In the genomic region with DNA sequence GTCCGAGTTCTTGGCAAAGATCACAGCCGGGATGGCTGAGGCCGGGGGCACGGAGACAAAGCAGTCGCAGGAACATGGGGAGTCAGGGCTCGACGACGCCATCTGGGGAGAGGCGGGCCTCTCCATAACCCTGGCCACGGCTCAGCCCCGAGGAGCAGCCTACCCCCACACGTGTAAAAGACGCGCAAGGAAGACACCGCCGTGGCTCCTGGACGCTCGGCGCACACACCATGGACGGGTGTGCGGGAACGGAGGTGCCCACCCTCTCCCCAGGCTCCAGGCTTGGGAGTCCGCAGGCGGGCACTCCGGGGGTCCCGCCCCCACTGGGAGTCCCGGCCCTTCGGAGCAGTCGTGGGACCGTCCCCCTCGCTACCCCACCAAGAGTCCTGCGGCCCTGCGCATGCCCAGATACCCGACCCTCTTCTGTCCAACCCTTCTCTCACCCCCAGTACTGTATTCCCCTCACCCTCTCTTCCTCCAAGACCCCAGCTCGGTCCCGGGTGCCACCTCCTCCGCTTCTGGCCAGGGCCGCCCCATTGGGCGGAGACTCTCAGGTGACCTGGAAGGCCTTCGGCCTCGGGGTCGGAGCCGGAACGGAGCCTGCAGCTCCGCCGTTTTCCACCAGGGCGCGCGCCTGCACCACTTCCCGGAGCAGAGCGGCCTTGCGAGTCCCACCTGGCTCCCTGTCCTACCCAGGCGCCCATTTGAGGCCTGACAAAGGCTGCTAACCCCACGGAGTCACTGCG, we compare ENCODE assay signal across 1 cellular context.
TF ChIP-seq lines count a peak whose summit lies in the region.

SCRN2 (minus strand) TSS at position 532 of the 746 bp plus-strand sequence; CDS start at position 102, 430 bp downstream.

TF ChIP-seq in GM12878, 131 proteins besides CTCF, POLR2A, EP300 and RAD21 (continued from another document and continues in another):
- TF ChIP-seq, protein P1, sequence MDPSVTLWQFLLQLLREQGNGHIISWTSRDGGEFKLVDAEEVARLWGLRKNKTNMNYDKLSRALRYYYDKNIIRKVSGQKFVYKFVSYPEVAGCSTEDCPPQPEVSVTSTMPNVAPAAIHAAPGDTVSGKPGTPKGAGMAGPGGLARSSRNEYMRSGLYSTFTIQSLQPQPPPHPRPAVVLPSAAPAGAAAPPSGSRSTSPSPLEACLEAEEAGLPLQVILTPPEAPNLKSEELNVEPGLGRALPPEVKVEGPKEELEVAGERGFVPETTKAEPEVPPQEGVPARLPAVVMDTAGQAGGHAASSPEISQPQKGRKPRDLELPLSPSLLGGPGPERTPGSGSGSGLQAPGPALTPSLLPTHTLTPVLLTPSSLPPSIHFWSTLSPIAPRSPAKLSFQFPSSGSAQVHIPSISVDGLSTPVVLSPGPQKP (IDR thresholded peaks at IDR 0.05; ENCODE audit: low read depth, low read length): peak; percentile 37; the same call in 1 of the 2 replicates
- TF ChIP-seq TAF1 (IDR thresholded peaks at IDR 0.05; ENCODE audit: borderline replicate concordance, low read depth, low read length) (peak; percentile 43; the same call in 1 of the 2 replicates), SMC3 (IDR thresholded peaks at IDR 0.05; ENCODE audit: borderline replicate concordance, low read length) (peak; percentile 90), NR2C1 (IDR thresholded peaks at IDR 0.05) (peak; percentile 92), MTA2 (IDR thresholded peaks at IDR 0.05; ENCODE audit: low read depth) (peak; percentile 63; the same call in 1 of the 2 replicates), ZNF622 (IDR thresholded peaks at IDR 0.05) (no peak), YBX1 (IDR thresholded peaks at IDR 0.05) (no peak), ATF7 (IDR thresholded peaks at IDR 0.05; ENCODE audit: low read depth) (no peak), RAD51 (IDR thresholded peaks at IDR 0.05) (peak; percentile 46; the same call in 1 of the 2 replicates), SMARCA5 (IDR thresholded peaks at IDR 0.05) (0 out of 2 replicates have a peak, but pooled peaks have one; percentile 84), BHLHE40 (IDR thresholded peaks at IDR 0.05; ENCODE audit: borderline replicate concordance in 1 of 2, low read depth in 2 of 2, low read length in 1 of 2) (peak; percentile 56 to 67; a peak in 2 of 4 replicates), HDAC6 (IDR thresholded peaks at IDR 0.05; ENCODE audit: unreplicated experiment) (no peak), RBBP5 (conservative IDR thresholded peaks at IDR 0.05) (no peak), NFYA (IDR thresholded peaks at IDR 0.05; ENCODE audit: borderline replicate concordance, low read depth, low read length) (no peak), EZH2 (IDR thresholded peaks at IDR 0.05; ENCODE audit: borderline replicate concordance, control insufficient read depth, low read depth, low read length) (no peak), IKZF2 (IDR thresholded peaks at IDR 0.05) (no peak; a peak in 1 of 4 replicates), RFX5 (IDR thresholded peaks at IDR 0.05; ENCODE audit: low read depth, low read length) (0 out of 2 replicates have a peak, but pooled peaks have one; percentile 28), KDM1A (IDR thresholded peaks at IDR 0.05; ENCODE audit: borderline replicate concordance) (no peak), NFXL1 (IDR thresholded peaks at IDR 0.05; ENCODE audit: borderline replicate concordance) (no peak), CBFB (IDR thresholded peaks at IDR 0.05; ENCODE audit: low read depth) (no peak), ZBED1 (IDR thresholded peaks at IDR 0.05; ENCODE audit: borderline replicate concordance) (no peak), CHD4 (IDR thresholded peaks at IDR 0.05) (no peak), ZSCAN29 (IDR thresholded peaks at IDR 0.05) (no peak), ZBTB33 (IDR thresholded peaks at IDR 0.05) (no peak), BMI1 (IDR thresholded peaks at IDR 0.05; ENCODE audit: borderline replicate concordance) (no peak), KLF5 (IDR thresholded peaks at IDR 0.05; ENCODE audit: partially characterized antibody) (peak; percentile 45), LARP7 (IDR thresholded peaks at IDR 0.05) (peak; percentile 17; the same call in 1 of the 2 replicates), SIN3A (IDR thresholded peaks at IDR 0.05; ENCODE audit: low read depth, low read length) (peak; percentile 52), GATAD2B (conservative IDR thresholded peaks at IDR 0.05; ENCODE audit: low read depth) (peak; percentile 85), BACH1 (IDR thresholded peaks at IDR 0.05; ENCODE audit: borderline replicate concordance) (no peak), FOXK2 (IDR thresholded peaks at IDR 0.05) (no peak), HDAC2 (IDR thresholded peaks at IDR 0.05) (no peak), POLR2AphosphoS5 (IDR thresholded peaks at IDR 0.05; ENCODE audit: low read length) (0 out of 2 replicates have a peak, but pooled peaks have one; percentile 25), NR2F1 (conservative IDR thresholded peaks at IDR 0.05) (peak; percentile 84), ETV6 (conservative IDR thresholded peaks at IDR 0.05 in 1 of 2, IDR thresholded peaks at IDR 0.05 in 1 of 2; ENCODE audit: borderline replicate concordance in 1 of 2, low read depth in 1 of 2) (no peak), JUNB (IDR thresholded peaks at IDR 0.05) (no peak), PAX8 (IDR thresholded peaks at IDR 0.05) (no peak), TARDBP (IDR thresholded peaks at IDR 0.05; ENCODE audit: borderline replicate concordance) (no peak), POLR2AphosphoS2 (IDR thresholded peaks at IDR 0.05; ENCODE audit: low read depth, low read length) (no peak), TCF3 (IDR thresholded peaks at IDR 0.05; ENCODE audit: borderline replicate concordance, insufficient read depth, low read depth, low read length) (peak; percentile 57; the same call in 1 of the 2 replicates), ZBTB4 (CRISPR knock-in tag; IDR thresholded peaks at IDR 0.05) (no peak), PML (IDR thresholded peaks at IDR 0.05; ENCODE audit: low read length) (no peak), CREM (IDR thresholded peaks at IDR 0.05; ENCODE audit: low read depth) (no peak), RUNX3 (IDR thresholded peaks at IDR 0.05; ENCODE audit: low read length) (no peak), CHD1 (IDR thresholded peaks at IDR 0.05; ENCODE audit: low read depth, low read length) (0 out of 2 replicates have a peak, but pooled peaks have one; percentile 42), ZNF687 (IDR thresholded peaks at IDR 0.05) (peak; percentile 91)
- TF ChIP-seq, protein P2, sequence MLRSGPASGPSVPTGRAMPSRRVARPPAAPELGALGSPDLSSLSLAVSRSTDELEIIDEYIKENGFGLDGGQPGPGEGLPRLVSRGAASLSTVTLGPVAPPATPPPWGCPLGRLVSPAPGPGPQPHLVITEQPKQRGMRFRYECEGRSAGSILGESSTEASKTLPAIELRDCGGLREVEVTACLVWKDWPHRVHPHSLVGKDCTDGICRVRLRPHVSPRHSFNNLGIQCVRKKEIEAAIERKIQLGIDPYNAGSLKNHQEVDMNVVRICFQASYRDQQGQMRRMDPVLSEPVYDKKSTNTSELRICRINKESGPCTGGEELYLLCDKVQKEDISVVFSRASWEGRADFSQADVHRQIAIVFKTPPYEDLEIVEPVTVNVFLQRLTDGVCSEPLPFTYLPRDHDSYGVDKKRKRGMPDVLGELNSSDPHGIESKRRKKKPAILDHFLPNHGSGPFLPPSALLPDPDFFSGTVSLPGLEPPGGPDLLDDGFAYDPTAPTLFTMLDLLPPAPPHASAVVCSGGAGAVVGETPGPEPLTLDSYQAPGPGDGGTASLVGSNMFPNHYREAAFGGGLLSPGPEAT (IDR thresholded peaks at IDR 0.05; ENCODE audit: low read depth): no peak
- TF ChIP-seq, protein P3, sequence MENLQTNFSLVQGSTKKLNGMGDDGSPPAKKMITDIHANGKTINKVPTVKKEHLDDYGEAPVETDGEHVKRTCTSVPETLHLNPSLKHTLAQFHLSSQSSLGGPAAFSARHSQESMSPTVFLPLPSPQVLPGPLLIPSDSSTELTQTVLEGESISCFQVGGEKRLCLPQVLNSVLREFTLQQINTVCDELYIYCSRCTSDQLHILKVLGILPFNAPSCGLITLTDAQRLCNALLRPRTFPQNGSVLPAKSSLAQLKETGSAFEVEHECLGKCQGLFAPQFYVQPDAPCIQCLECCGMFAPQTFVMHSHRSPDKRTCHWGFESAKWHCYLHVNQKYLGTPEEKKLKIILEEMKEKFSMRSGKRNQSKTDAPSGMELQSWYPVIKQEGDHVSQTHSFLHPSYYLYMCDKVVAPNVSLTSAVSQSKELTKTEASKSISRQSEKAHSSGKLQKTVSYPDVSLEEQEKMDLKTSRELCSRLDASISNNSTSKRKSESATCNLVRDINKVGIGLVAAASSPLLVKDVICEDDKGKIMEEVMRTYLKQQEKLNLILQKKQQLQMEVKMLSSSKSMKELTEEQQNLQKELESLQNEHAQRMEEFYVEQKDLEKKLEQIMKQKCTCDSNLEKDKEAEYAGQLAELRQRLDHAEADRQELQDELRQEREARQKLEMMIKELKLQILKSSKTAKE (IDR thresholded peaks at IDR 0.05; ENCODE audit: low read depth, poor library complexity, severe bottlenecking): no peak
- TF ChIP-seq, protein P4, sequence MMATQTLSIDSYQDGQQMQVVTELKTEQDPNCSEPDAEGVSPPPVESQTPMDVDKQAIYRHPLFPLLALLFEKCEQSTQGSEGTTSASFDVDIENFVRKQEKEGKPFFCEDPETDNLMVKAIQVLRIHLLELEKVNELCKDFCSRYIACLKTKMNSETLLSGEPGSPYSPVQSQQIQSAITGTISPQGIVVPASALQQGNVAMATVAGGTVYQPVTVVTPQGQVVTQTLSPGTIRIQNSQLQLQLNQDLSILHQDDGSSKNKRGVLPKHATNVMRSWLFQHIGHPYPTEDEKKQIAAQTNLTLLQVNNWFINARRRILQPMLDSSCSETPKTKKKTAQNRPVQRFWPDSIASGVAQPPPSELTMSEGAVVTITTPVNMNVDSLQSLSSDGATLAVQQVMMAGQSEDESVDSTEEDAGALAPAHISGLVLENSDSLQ (IDR thresholded peaks at IDR 0.05): no peak
- TF ChIP-seq, protein P5, sequence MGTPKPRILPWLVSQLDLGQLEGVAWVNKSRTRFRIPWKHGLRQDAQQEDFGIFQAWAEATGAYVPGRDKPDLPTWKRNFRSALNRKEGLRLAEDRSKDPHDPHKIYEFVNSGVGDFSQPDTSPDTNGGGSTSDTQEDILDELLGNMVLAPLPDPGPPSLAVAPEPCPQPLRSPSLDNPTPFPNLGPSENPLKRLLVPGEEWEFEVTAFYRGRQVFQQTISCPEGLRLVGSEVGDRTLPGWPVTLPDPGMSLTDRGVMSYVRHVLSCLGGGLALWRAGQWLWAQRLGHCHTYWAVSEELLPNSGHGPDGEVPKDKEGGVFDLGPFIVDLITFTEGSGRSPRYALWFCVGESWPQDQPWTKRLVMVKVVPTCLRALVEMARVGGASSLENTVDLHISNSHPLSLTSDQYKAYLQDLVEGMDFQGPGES (IDR thresholded peaks at IDR 0.05): no peak
